ENCODE assay signal across 11 cellular contexts in genomic region chr1:230824571-230825060, GRCh38. TPM values are rescaled to one million over a fixed set of nuclear protein-coding genes. Genes with fewer than 3 reads are reported as not detected.
A peak's percentile ranks its signal among the peaks of the same experiment; 100 is the strongest.
DNase-seq lines count a peak whose midpoint lies in the region; ATAC-seq lines count a peak whose summit lies in the region.
"Had no signal": no experiment of that assay in that cellular context is flagged by ENCODE, and none has a peak within 500 bp of the region (broad histone marks: within the 10 kb centered on the region; RNA-seq: fewer than 3 reads in every experiment).

No MANE protein-coding gene starts in this region.

- H3K27ac ChIP-seq in angular gyrus (ENCODE audit: low read depth, low read length) (peak overlapping the region; percentile 96), right cardiac atrium (ENCODE audit: low read length) (peak overlapping the region; percentile 76), temporal lobe (ENCODE audit: low read depth, low read length) (peak overlapping the region; percentile 95)
- H3K27ac ChIP-seq: KMS-11 had no signal

- peaks cover 30% of the 10 kb centered on the region for H3K4me1 ChIP-seq in right cardiac atrium (ENCODE audit: control insufficient read depth, insufficient read depth, low read length)

- H3K9me3 ChIP-seq in right cardiac atrium (ENCODE audit: control insufficient read depth, low read length) = no peaks in the 10 kb centered on the region
- H3K9me3 ChIP-seq: lower lobe of right lung had no signal

- DNase-seq in EL (peak; percentile 52), right cardiac atrium (no peak), kidney glomerular epithelial cell (lab: John Stamatoyannopoulos, UW) (no peak), hippocampal formation (lab: John Stamatoyannopoulos, UW) (no peak), NCI-H1417 (lab: John Stamatoyannopoulos, UW) (no peak)
- DNase-seq: GF-D8, lower lobe of right lung, NCI-H510A treated with DMSO at 0.1 percent for 48 hours had no signal

- intact Hi-C loops in right cardiac atrium (cut with DNase I) = no loop called here

- peak; percentile 14 to 29 for ATAC-seq in right cardiac atrium

- no peaks in the 10 kb centered on the region for H3K27me3 ChIP-seq in right cardiac atrium (ENCODE audit: control insufficient read depth, insufficient read depth)

- no peak overlapping the region for H3K4me3 ChIP-seq in right cardiac atrium (ENCODE audit: low read length)
- H3K4me3 ChIP-seq: lower lobe of right lung had no signal

- 70% methylated on average over 6 of the region's 6 CpGs for WGBS in right cardiac atrium

RNA-seq across cellular contexts. Expression of gene C1orf198, which starts 43.7 kb away (rescaled TPM):
- total RNA-seq in right cardiac atrium (10 to 100 TPM; 48.0 to 69.9 (median 56.2) TPM), temporal lobe (17.9 TPM)
- polyA plus RNA-seq in right cardiac atrium = 36.1 TPM
